ENCODE assay signal across 8 cellular contexts in genomic region chr14:53539489-53540126, GRCh38.
DNase-seq lines count a peak whose midpoint lies in the region; FAIRE-seq and TF ChIP-seq lines count a peak whose summit lies in the region.

No MANE protein-coding gene starts in this region.

- no peak for TF ChIP-seq POLR2A in H54 (IDR thresholded peaks at IDR 0.05; ENCODE audit: low read depth, low read length)

- H3K4me3 ChIP-seq in MM.1S (ENCODE audit: low read length), result no peak overlapping the region
- H3K4me3 ChIP-seq in bronchial epithelial cell (ENCODE audit: low read depth, low read length), result no peak overlapping the region
- H3K4me3 ChIP-seq in kidney epithelial cell (ENCODE audit: low read depth, low read length), result no peak overlapping the region

- DNase-seq in GDM1 (lab: John Stamatoyannopoulos, UW) (peak; percentile 25), H54 (ENCODE audit: insufficient read length, low spot score) (no peak), MM.1S (peak; percentile 44), SW 1271 (lab: John Stamatoyannopoulos, UW) (peak; percentile 28 to 52), bronchial epithelial cell (ENCODE audit: low read depth) (peak; percentile 66), kidney epithelial cell (ENCODE audit: low read depth) (no peak), GF-D8 (lab: John Stamatoyannopoulos, UW) (no peak)
- DNase-seq in stimulated activated CD4-positive, alpha-beta T cell treated with anti-CD3 and anti-CD28 coated beads, Interleukin-1b, Interleukin-23, amount 100 ng/mL, for 48 hours, result peak; percentile 55

- no peaks in the 10 kb centered on the region for H3K9me3 ChIP-seq in MM.1S (replicated peaks; ENCODE audit: insufficient read depth, low read length)

- no peaks in the 10 kb centered on the region for H3K9me2 ChIP-seq in MM.1S (replicated peaks; ENCODE audit: insufficient read depth, low read length)

- H3F3A ChIP-seq in MM.1S (ENCODE audit: insufficient read depth, low read length), result no peaks in the 10 kb centered on the region

- H3K79me2 ChIP-seq in MM.1S (ENCODE audit: low read length), result no peaks in the 10 kb centered on the region

- H3K27me3 ChIP-seq in MM.1S (replicated peaks; ENCODE audit: insufficient read depth, low read length) (no peaks in the 10 kb centered on the region), bronchial epithelial cell (ENCODE audit: control insufficient read depth, insufficient read depth, low read length) (no peaks in the 10 kb centered on the region), kidney epithelial cell (ENCODE audit: control insufficient read depth, insufficient read depth, low read length) (no peaks in the 10 kb centered on the region)

- no peak overlapping the region for H2AFZ ChIP-seq in MM.1S (ENCODE audit: low read length)

- TF ChIP-seq CTCF in MM.1S (IDR thresholded peaks at IDR 0.05; ENCODE audit: low read length), result peak; percentile 68
- TF ChIP-seq CTCF in bronchial epithelial cell (IDR thresholded peaks at IDR 0.05; ENCODE audit: insufficient read depth, low read length, severe bottlenecking), result peak; percentile 76
- peak; percentile 89 for TF ChIP-seq CTCF in kidney epithelial cell (IDR thresholded peaks at IDR 0.05; ENCODE audit: insufficient read depth, low read length, poor library complexity, severe bottlenecking)

- H3K36me3 ChIP-seq in MM.1S (replicated peaks; ENCODE audit: insufficient read depth, low read length) (no peaks in the 10 kb centered on the region), bronchial epithelial cell (ENCODE audit: control insufficient read depth, insufficient read depth, low read length) (no peaks in the 10 kb centered on the region), kidney epithelial cell (ENCODE audit: control insufficient read depth, insufficient read depth, low read length) (no peaks in the 10 kb centered on the region)

- H3K9ac ChIP-seq in MM.1S (ENCODE audit: low read length), result no peak overlapping the region

- H3K4me1 ChIP-seq in MM.1S (ENCODE audit: low read length), result no peaks in the 10 kb centered on the region

- FAIRE-seq in H54 (lab: Jason Lieb, UNC) (peak; percentile 82), bronchial epithelial cell (lab: Jason Lieb, UNC) (no peak)

- no peaks in the 10 kb centered on the region for H4K20me1 ChIP-seq in MM.1S (ENCODE audit: insufficient read depth, low read length)

- no peak overlapping the region for H3K27ac ChIP-seq in MM.1S (ENCODE audit: low read length)

- no peak overlapping the region for H3K4me2 ChIP-seq in MM.1S (ENCODE audit: low read depth, low read length)

Comparison
In these comparisons a context has a peak if more than half of its experiments do, and no peak if none do; other contexts are left out.
1. DNase-seq: peak in GDM1 (single experiment), MM.1S (single experiment), SW 1271 (2 of 2), bronchial epithelial cell (single experiment) and stimulated activated CD4-positive, alpha-beta T cell treated with anti-CD3 and anti-CD28 coated beads, Interleukin-1b, Interleukin-23, amount 100 ng/mL, for 48 hours (single experiment); none in H54 (single experiment), kidney epithelial cell (single experiment) and GF-D8 (single experiment).
2. Peak in every context shown above with its lines, with median percentiles within 50 percentile points of each other: CTCF ChIP-seq.